In the genomic region with DNA sequence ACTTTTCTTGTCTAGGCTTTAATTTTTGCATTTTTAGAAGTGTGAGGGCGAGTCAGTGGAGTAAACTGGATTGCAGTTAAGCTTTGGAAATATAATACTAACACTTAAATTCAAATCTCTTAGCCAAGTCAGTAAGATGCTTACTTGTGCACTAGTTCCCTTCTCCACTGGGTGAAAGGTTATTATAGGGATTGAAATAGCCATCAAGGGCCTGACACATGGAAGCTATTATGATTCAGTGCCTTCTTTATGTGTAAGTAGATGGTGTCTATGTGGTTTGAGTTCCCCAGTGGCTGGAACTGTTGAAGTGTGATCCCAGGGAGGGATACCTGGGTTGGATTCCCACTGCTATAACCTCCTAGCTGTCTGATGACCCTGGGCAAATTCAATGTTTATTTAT, we compare ENCODE assay signal across 32 cellular contexts. TPM values are rescaled to one million over a fixed set of nuclear protein-coding genes. Genes with fewer than 3 reads are reported as not detected.
"Had no signal": no experiment of that assay in that cellular context is flagged by ENCODE, and none has a peak within 500 bp of the region (broad histone marks: within the 10 kb centered on the region; RNA-seq: fewer than 3 reads in every experiment).

No MANE protein-coding gene starts in this region.

- DNase-seq: activated B cell treated with CpG ODN at 0.5 μM for 24 hours; activated CD8-positive, alpha-beta T cell treated with anti-CD3 and anti-CD28 coated beads, Interleukin-2, amount 10 ng/mL, durations not matched to agents 7 days and 5 days; activated effector memory CD4-positive, alpha-beta T cell treated with anti-CD3 and anti-CD28 coated beads, Interleukin-2, amount 50 U/mL, for 16 hours; activated naive CD4-positive, alpha-beta T cell treated with anti-CD3 and anti-CD28 coated beads for 36 hours; activated naive CD8-positive, alpha-beta T cell treated with anti-CD3 and anti-CD28 coated beads for 36 hours; dorsolateral prefrontal cortex; effector memory CD4-positive, alpha-beta T cell; gastrocnemius medialis; left colon; mammary epithelial cell; midbrain; naive thymus-derived CD4-positive, alpha-beta T cell; pancreas; retina; stimulated activated CD4-positive, alpha-beta T cell treated with anti-CD3 and anti-CD28 coated beads, Interleukin-12 subunit alpha, Interleukin-12 subunit beta, amount 100 ng/mL, for 4 hours; stimulated activated CD4-positive, alpha-beta T cell treated with anti-CD3 and anti-CD28 coated beads, Interleukin-4, amount 100 ng/mL, for 1 hour; stimulated activated naive CD8-positive, alpha-beta T cell treated with anti-CD3 and anti-CD28 coated beads, Interleukin-15, Interleukin-2, amounts not matched to agents 100 U/mL and 50 U/mL, for 24 hours; T-helper 1 cell; trophoblast cell had no signal

- H3K4me3 ChIP-seq: ascending aorta, cardiac muscle cell, coronary artery, dorsolateral prefrontal cortex, gastrocnemius medialis, hepatocyte, pancreas, prostate gland, skin epidermis, thoracic aorta had no signal

- ATAC-seq: activated CD8-positive, alpha-beta T cell treated with anti-CD3 and anti-CD28 coated beads, Interleukin-2, amount 10 ng/mL, durations not matched to agents 7 days and 5 days; gastrocnemius medialis; left colon; naive thymus-derived CD4-positive, alpha-beta T cell; pancreas; sciatic nerve; stimulated activated naive CD8-positive, alpha-beta T cell treated with anti-CD3 and anti-CD28 coated beads, Interleukin-15, Interleukin-2, amounts not matched to agents 100 U/mL and 50 U/mL, for 24 hours had no signal

RNA-seq across cellular contexts. Expression of a gene that starts 24.7 kb away (rescaled TPM):
- total RNA-seq: activated B cell treated with CpG ODN at 0.5 μM for 24 hours; activated CD8-positive, alpha-beta T cell treated with anti-CD3 and anti-CD28 coated beads, Interleukin-2, amount 10 ng/mL, durations not matched to agents 7 days and 5 days; ascending aorta; cerebellum; epithelial cell of proximal tubule; fibroblast of lung; gastrocnemius medialis; liver; naive thymus-derived CD4-positive, alpha-beta T cell; pancreas; sciatic nerve; subcutaneous adipose tissue had no signal
